In genomic region chr16:79451196-79451816, GRCh38 we compare ENCODE assay signal across 12 cellular contexts.
DNase-seq lines count a peak whose midpoint lies in the region; ATAC-seq, FAIRE-seq and TF ChIP-seq lines count a peak whose summit lies in the region.
"Had no signal": no experiment of that assay in that cellular context is flagged by ENCODE, and none has a peak within 500 bp of the region (broad histone marks: within the 10 kb centered on the region; RNA-seq: fewer than 3 reads in every experiment).

No MANE protein-coding gene starts in this region.

- H3K4me3 ChIP-seq in aorta (ENCODE audit: low read length in 2 of 2) = no peak overlapping the region
- H3K4me3 ChIP-seq: esophagus squamous epithelium had no signal

- intact Hi-C loops in aorta (cut with DNase I) = no loop called here

- no peaks in the 10 kb centered on the region for H3K4me1 ChIP-seq in aorta (ENCODE audit: control insufficient read depth in 1 of 2, insufficient read depth in 2 of 2, low read length in 2 of 2)
- H3K4me1 ChIP-seq: esophagus squamous epithelium had no signal

- DNase-seq in NAMALWA (ENCODE audit: low spot score) (peak; percentile 15), germinal center (ENCODE audit: low spot score) (peak; percentile 3), GM12892 (ENCODE audit: insufficient read length) (no peak), hippocampal formation (lab: John Stamatoyannopoulos, UW) (no peak), NCI-H510A (lab: John Stamatoyannopoulos, UW) (no peak), aorta (no peak)
- DNase-seq: amniotic stem cell, esophagus squamous epithelium, NCI-H1417 treated with DMSO at 0.1 percent for 48 hours had no signal

- no peaks in the 10 kb centered on the region for H3K27me3 ChIP-seq in aorta (ENCODE audit: control insufficient read depth in 1 of 2, insufficient read depth in 2 of 2, low read length in 1 of 2)
- H3K27me3 ChIP-seq: esophagus squamous epithelium had no signal

- TF ChIP-seq POLR2A in GM12892 (IDR thresholded peaks at IDR 0.05; ENCODE audit: low read depth, low read length) = no peak

- FAIRE-seq in GM12892 (lab: Jason Lieb, UNC) = no peak
- FAIRE-seq: H54 had no signal

- H3K9me3 ChIP-seq in aorta (ENCODE audit: control insufficient read depth, low read length) = no peaks in the 10 kb centered on the region
- H3K9me3 ChIP-seq: esophagus squamous epithelium had no signal

- ATAC-seq in GM18502 (IDR thresholded peaks at IDR 0.05; ENCODE audit: poor library complexity, unreplicated experiment) (peak; percentile 93), GM21717 (IDR thresholded peaks at IDR 0.05; ENCODE audit: unreplicated experiment) (peak; percentile 89), aorta (ENCODE audit: low FRiP score) (no peak)

- 68 to 82% methylated on average over 4 of the region's 4 CpGs for WGBS in aorta, 2 donors

- no peak overlapping the region for H3K27ac ChIP-seq in aorta (ENCODE audit: low read depth in 1 of 2, low read length in 2 of 2)
- H3K27ac ChIP-seq: esophagus squamous epithelium had no signal

- H3K36me3 ChIP-seq in aorta (ENCODE audit: control insufficient read depth in 1 of 2, insufficient read depth in 2 of 2, low read length in 1 of 2) = no peaks in the 10 kb centered on the region
- H3K36me3 ChIP-seq: esophagus squamous epithelium had no signal

Comparison
In these comparisons a context has a peak if more than half of its experiments do, and no peak if none do; other contexts are left out.
1. DNase-seq: peak in NAMALWA (single experiment) and germinal center (single experiment); none in GM12892 (single experiment), hippocampal formation (0 of 2), NCI-H510A (single experiment) and aorta (0 of 2).